Comparison of ENCODE assay signal across 10 cellular contexts in genomic region chr7:1505731-1506550, GRCh38. TPM values are rescaled to one million over a fixed set of nuclear protein-coding genes. Genes with fewer than 3 reads are reported as not detected.
A peak's percentile ranks its signal among the peaks of the same experiment; 100 is the strongest.
DNase-seq lines count a peak whose midpoint lies in the region; FAIRE-seq and TF ChIP-seq lines count a peak whose summit lies in the region.
"Had no signal": no experiment of that assay in that cellular context is flagged by ENCODE, and none has a peak within 500 bp of the region (broad histone marks: within the 10 kb centered on the region; RNA-seq: fewer than 3 reads in every experiment).

No MANE protein-coding gene starts in this region.

- peak overlapping the region; percentile 60 for H3K27ac Mint-ChIP-seq in activated naive CD4-positive, alpha-beta T cell treated with anti-CD3 and anti-CD28 coated beads, Interleukin-2, amount 10 ng/mL, durations not matched to agents 7 days and 5 days
- H3K27ac Mint-ChIP-seq in astrocyte (ENCODE audit: unreplicated experiment) (no peak overlapping the region), endothelial cell (ENCODE audit: unreplicated experiment) (no peak overlapping the region)

- CTCF ChIA-PET in activated naive CD4-positive, alpha-beta T cell treated with anti-CD3 and anti-CD28 coated beads, Interleukin-2, amount 10 ng/mL, durations not matched to agents 7 days and 5 days (lab: Charles Lee) = interaction anchor here (1.1 to 1.6 kb wide), 3 partner anchors 26 to 52 kb away, joined by 3 to 4 read pairs (median 3); no protein-coding TSS in a partner anchor

- peaks cover 15% of the 10 kb centered on the region for H3K36me3 Mint-ChIP-seq in activated naive CD4-positive, alpha-beta T cell treated with anti-CD3 and anti-CD28 coated beads, Interleukin-2, amount 10 ng/mL, durations not matched to agents 7 days and 5 days
- H3K36me3 Mint-ChIP-seq in astrocyte (ENCODE audit: low read depth, unreplicated experiment) = peaks cover 4% of the 10 kb centered on the region
- peaks cover 19% of the 10 kb centered on the region for H3K36me3 Mint-ChIP-seq in endothelial cell (ENCODE audit: low read depth, unreplicated experiment)

- FAIRE-seq in astrocyte (lab: Jason Lieb, UNC) = no peak
- FAIRE-seq: endometrium, TTC549 had no signal

- peak; percentile 46 for DNase-seq in activated naive CD4-positive, alpha-beta T cell treated with anti-CD3 and anti-CD28 coated beads, Interleukin-2, amount 10 ng/mL, durations not matched to agents 7 days and 5 days
- DNase-seq in activated naive CD4-positive, alpha-beta T cell treated with Interleukin-2 at 50 U/mL for 16 hours = no peak
- DNase-seq in NCI-H2171 (lab: John Stamatoyannopoulos, UW) (peak; percentile 46), astrocyte (ENCODE audit: low read depth) (no peak), testis (peak; percentile 27), inferior parietal cortex (ENCODE audit: extremely low spot score) (no peak), NCI-H1105 treated with DMSO at 0.1 percent for 48 hours (lab: John Stamatoyannopoulos, UW) (no peak), endothelial cell (ENCODE audit: low spot score) (no peak)

- TF ChIP-seq POLR2A in testis (IDR thresholded peaks at IDR 0.05) = no peak

- H3K4me1 Mint-ChIP-seq in activated naive CD4-positive, alpha-beta T cell treated with anti-CD3 and anti-CD28 coated beads, Interleukin-2, amount 10 ng/mL, durations not matched to agents 7 days and 5 days = peaks cover 55% of the 10 kb centered on the region
- peaks cover 2% of the 10 kb centered on the region for H3K4me1 Mint-ChIP-seq in astrocyte (ENCODE audit: low read depth, unreplicated experiment)
- peaks cover 12% of the 10 kb centered on the region for H3K4me1 Mint-ChIP-seq in endothelial cell (ENCODE audit: unreplicated experiment)

- no peak overlapping the region for H3K9ac ChIP-seq in astrocyte (ENCODE audit: low read length)

- H3K9me3 Mint-ChIP-seq in activated naive CD4-positive, alpha-beta T cell treated with anti-CD3 and anti-CD28 coated beads, Interleukin-2, amount 10 ng/mL, durations not matched to agents 7 days and 5 days = no peaks in the 10 kb centered on the region
- H3K9me3 Mint-ChIP-seq in astrocyte (ENCODE audit: unreplicated experiment) (no peaks in the 10 kb centered on the region), endothelial cell (ENCODE audit: unreplicated experiment) (no peaks in the 10 kb centered on the region)

- no peak overlapping the region for H3K27ac ChIP-seq in astrocyte (ENCODE audit: low read depth, low read length)
- no peak overlapping the region for H3K27ac ChIP-seq in testis

- TF ChIP-seq CTCF in astrocyte (IDR thresholded peaks at IDR 0.05; ENCODE audit: insufficient read depth, low read depth, low read length) (no peak), testis (IDR thresholded peaks at IDR 0.05) (no peak), endothelial cell (IDR thresholded peaks at IDR 0.05; ENCODE audit: unreplicated experiment) (no peak)

- peak overlapping the region; percentile 68 for H3K4me3 Mint-ChIP-seq in activated naive CD4-positive, alpha-beta T cell treated with anti-CD3 and anti-CD28 coated beads, Interleukin-2, amount 10 ng/mL, durations not matched to agents 7 days and 5 days
- H3K4me3 Mint-ChIP-seq in astrocyte (ENCODE audit: unreplicated experiment) (peak overlapping the region; percentile 79), endothelial cell (ENCODE audit: unreplicated experiment) (no peak overlapping the region)

- H3K36me3 ChIP-seq in astrocyte (ENCODE audit: insufficient read depth, low read length) (peaks cover 5% of the 10 kb centered on the region), testis (ENCODE audit: low read depth, missing control alignments) (no peaks in the 10 kb centered on the region)

- WGBS in testis, 2 donors = 55 to 64% methylated on average over 24 to 35 of the region's 35 CpGs

- H3K4me3 ChIP-seq in astrocyte (ENCODE audit: insufficient read depth, low read depth, low read length) (no peak overlapping the region), testis (no peak overlapping the region)

- peaks cover 31% of the 10 kb centered on the region for H3K79me2 ChIP-seq in astrocyte (ENCODE audit: insufficient read depth, low read length)

- peaks cover 28% of the 10 kb centered on the region for H4K20me1 ChIP-seq in astrocyte (ENCODE audit: insufficient read depth, low read length)

- H3K4me1 ChIP-seq in astrocyte (ENCODE audit: insufficient read depth, low read length) = peaks cover 8% of the 10 kb centered on the region
- peaks cover 9% of the 10 kb centered on the region for H3K4me1 ChIP-seq in testis

- H3K27me3 Mint-ChIP-seq in activated naive CD4-positive, alpha-beta T cell treated with anti-CD3 and anti-CD28 coated beads, Interleukin-2, amount 10 ng/mL, durations not matched to agents 7 days and 5 days = peaks cover 7% of the 10 kb centered on the region
- H3K27me3 Mint-ChIP-seq in astrocyte (ENCODE audit: low read depth, unreplicated experiment) (no peaks in the 10 kb centered on the region), endothelial cell (ENCODE audit: unreplicated experiment) (peaks cover 10% of the 10 kb centered on the region)

- no peaks in the 10 kb centered on the region for H3K9me3 ChIP-seq in astrocyte (ENCODE audit: insufficient read depth, low read depth, low read length)
- no peaks in the 10 kb centered on the region for H3K9me3 ChIP-seq in testis

- intact Hi-C loops in testis (cut with DNase I; ENCODE audit: low total_unique reads) = no loop called here

- H3K4me2 ChIP-seq in astrocyte (ENCODE audit: low read length) = no peak overlapping the region

- no peak overlapping the region for H2AFZ ChIP-seq in astrocyte (ENCODE audit: low read depth, low read length)

- H3K27me3 ChIP-seq in astrocyte (ENCODE audit: insufficient read depth, low read length) = no peaks in the 10 kb centered on the region
- no peaks in the 10 kb centered on the region for H3K27me3 ChIP-seq in testis

RNA-seq across cellular contexts. Expression of gene INTS1, which starts 1.8 kb away (rescaled TPM):
- total RNA-seq in astrocyte = 81.4 and 81.9 TPM in 2 replicates
- 100 to 1,000 TPM; 142 to 185 TPM for total RNA-seq in testis
- 142 TPM for polyA plus RNA-seq in testis (ENCODE audit: insufficient read depth, low read depth, low replicate concordance)
- total RNA-seq in endothelial cell (ENCODE audit: unreplicated experiment) = 109 TPM

RNA-seq across cellular contexts. Expression of gene MAFK, which starts 24.6 kb away (rescaled TPM):
- 36.2 and 36.6 TPM in 2 replicates for total RNA-seq in astrocyte
- total RNA-seq in testis = 10 to 100 TPM; 17.9 to 25.8 TPM
- polyA plus RNA-seq in testis (ENCODE audit: insufficient read depth, low read depth, low replicate concordance) = 15.0 TPM
- 3.4 TPM for total RNA-seq in endothelial cell (ENCODE audit: unreplicated experiment)

RNA-seq across cellular contexts. Expression of gene MICALL2, which starts 46.7 kb away (rescaled TPM):
- total RNA-seq in astrocyte = 41.5 and 43.4 TPM in 2 replicates
- total RNA-seq in testis = 10 to 100 TPM; 29.4 to 39.4 TPM
- polyA plus RNA-seq in testis (ENCODE audit: insufficient read depth, low read depth, low replicate concordance) = 13.4 TPM
- 25.0 TPM for total RNA-seq in endothelial cell (ENCODE audit: unreplicated experiment)

RNA-seq across cellular contexts. Expression of gene TMEM184A, which starts 50.1 kb away (rescaled TPM):
- 1.8 and 2.1 TPM in 2 replicates for total RNA-seq in astrocyte
- 10 to 100 TPM; 18.7 to 20.9 TPM for total RNA-seq in testis
- 7.1 TPM for polyA plus RNA-seq in testis (ENCODE audit: insufficient read depth, low read depth, low replicate concordance)
- 0.21 TPM for total RNA-seq in endothelial cell (ENCODE audit: unreplicated experiment)

Comparison
In these comparisons a context has a peak if more than half of its experiments do, and no peak if none do; other contexts are left out.
1. DNase-seq: peak in activated naive CD4-positive, alpha-beta T cell treated with anti-CD3 and anti-CD28 coated beads, Interleukin-2, amount 10 ng/mL, durations not matched to agents 7 days and 5 days (single experiment), NCI-H2171 (single experiment) and testis (single experiment); none in activated naive CD4-positive, alpha-beta T cell treated with Interleukin-2 at 50 U/mL for 16 hours (single experiment), astrocyte (single experiment), inferior parietal cortex (single experiment), NCI-H1105 treated with DMSO at 0.1 percent for 48 hours (single experiment) and endothelial cell (single experiment).